ENCODE assay signal across 20 cellular contexts in the genomic region with DNA sequence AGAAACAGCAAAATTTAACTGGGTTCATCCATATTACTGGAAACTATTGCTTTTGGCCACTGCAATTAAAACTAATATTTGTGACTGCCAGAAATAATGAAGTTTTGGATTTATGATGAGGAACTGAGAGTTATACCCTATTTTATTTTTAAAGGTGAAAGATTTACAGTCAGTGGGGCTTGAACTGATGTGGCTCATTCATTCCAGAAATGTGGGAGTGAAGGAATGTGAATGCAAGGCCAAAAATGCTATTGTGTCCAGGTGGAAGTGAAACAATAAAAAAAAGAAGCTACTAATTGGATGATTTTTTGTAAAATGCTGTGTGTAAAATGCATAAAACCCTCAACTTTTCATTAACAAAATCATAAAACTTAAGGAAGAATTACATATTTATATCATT.
A peak's percentile ranks its signal among the peaks of the same experiment; 100 is the strongest.
DNase-seq lines count a peak whose midpoint lies in the region; FAIRE-seq and TF ChIP-seq lines count a peak whose summit lies in the region.
"Had no signal": no experiment of that assay in that cellular context is flagged by ENCODE, and none has a peak within 500 bp of the region (broad histone marks: within the 10 kb centered on the region; RNA-seq: fewer than 3 reads in every experiment).

No MANE protein-coding gene starts in this region.

- H3K36me3 Mint-ChIP-seq in astrocyte (ENCODE audit: low read depth, unreplicated experiment), result no peaks in the 10 kb centered on the region
- no peaks in the 10 kb centered on the region for H3K36me3 Mint-ChIP-seq in activated naive CD4-positive, alpha-beta T cell treated with anti-CD3 and anti-CD28 coated beads, Interleukin-2, amount 10 ng/mL, durations not matched to agents 7 days and 5 days
- no peaks in the 10 kb centered on the region for H3K36me3 Mint-ChIP-seq in MCF 10A (ENCODE audit: insufficient read depth, unreplicated experiment)
- H3K36me3 Mint-ChIP-seq: CD14-positive monocyte; CD4-positive, alpha-beta memory T cell had no signal

- H2AFZ ChIP-seq in astrocyte (ENCODE audit: low read depth, low read length), result no peak overlapping the region

- no peak for FAIRE-seq in astrocyte (lab: Jason Lieb, UNC)
- FAIRE-seq: A549, GM19239 had no signal

- no peak overlapping the region for H3K4me2 ChIP-seq in astrocyte (ENCODE audit: low read length)
- H3K4me2 ChIP-seq: A549, BLaER1 had no signal

- no peaks in the 10 kb centered on the region for H4K20me1 ChIP-seq in astrocyte (ENCODE audit: insufficient read depth, low read length)
- H4K20me1 ChIP-seq: BLaER1 had no signal

- peaks cover 13% of the 10 kb centered on the region for H3K4me1 Mint-ChIP-seq in astrocyte (ENCODE audit: low read depth, unreplicated experiment)
- no peaks in the 10 kb centered on the region for H3K4me1 Mint-ChIP-seq in activated naive CD4-positive, alpha-beta T cell treated with anti-CD3 and anti-CD28 coated beads, Interleukin-2, amount 10 ng/mL, durations not matched to agents 7 days and 5 days
- H3K4me1 Mint-ChIP-seq in MCF 10A (ENCODE audit: insufficient read depth, unreplicated experiment), result peaks cover 20% of the 10 kb centered on the region
- H3K4me1 Mint-ChIP-seq: CD14-positive monocyte; CD4-positive, alpha-beta memory T cell had no signal

- no peak overlapping the region for H3K4me3 ChIP-seq in AG10803 (ENCODE audit: low read length)
- H3K4me3 ChIP-seq in astrocyte (ENCODE audit: insufficient read depth, low read depth, low read length), result no peak overlapping the region
- H3K4me3 ChIP-seq in fibroblast of the aortic adventitia (ENCODE audit: low read depth, low read length), result no peak overlapping the region
- no peak overlapping the region for H3K4me3 ChIP-seq in effector memory CD4-positive, alpha-beta T cell (ENCODE audit: insufficient read depth, low read depth, low read length, poor library complexity, severe bottlenecking)
- H3K4me3 ChIP-seq: A549, BLaER1, HAP-1 had no signal

- BruUV-seq in MCF 10A (replicated peaks; lab: Mats Ljungman, UMichigan), result no TSS peak

- TF ChIP-seq RAD21 in Ishikawa (IDR thresholded peaks at IDR 0.05; ENCODE audit: low read depth), result no peak

- no peak for TF ChIP-seq CTCF in AG10803 (conservative IDR thresholded peaks at IDR 0.05; ENCODE audit: low read length)
- TF ChIP-seq CTCF in astrocyte (IDR thresholded peaks at IDR 0.05; ENCODE audit: insufficient read depth, low read depth, low read length), result no peak
- no peak for TF ChIP-seq CTCF in fibroblast of the aortic adventitia (IDR thresholded peaks at IDR 0.05; ENCODE audit: insufficient read depth, low read length)
- no peak for TF ChIP-seq CTCF in MCF 10A (IDR thresholded peaks at IDR 0.05; ENCODE audit: unreplicated experiment)

- no peaks in the 10 kb centered on the region for H3K4me1 ChIP-seq in astrocyte (ENCODE audit: insufficient read depth, low read length)
- no peaks in the 10 kb centered on the region for H3K4me1 ChIP-seq in effector memory CD4-positive, alpha-beta T cell (ENCODE audit: control insufficient read depth, insufficient read depth, low read length, poor library complexity, severe bottlenecking)
- H3K4me1 ChIP-seq: A549, BLaER1, HAP-1 had no signal

- CTCF ChIA-PET in activated naive CD4-positive, alpha-beta T cell treated with anti-CD3 and anti-CD28 coated beads, Interleukin-2, amount 10 ng/mL, durations not matched to agents 7 days and 5 days (lab: Charles Lee), result no interaction called here
- CTCF ChIA-PET in MCF 10A (lab: Yijun Ruan, JAX), result no interaction called here

- H3K9ac ChIP-seq in astrocyte (ENCODE audit: low read length), result no peak overlapping the region
- H3K9ac ChIP-seq: BLaER1 had no signal

- peak; percentile 65; the same call in 1 of the 2 replicates for TF ChIP-seq EP300 in Ishikawa (IDR thresholded peaks at IDR 0.05; ENCODE audit: borderline replicate concordance)

- no peaks in the 10 kb centered on the region for H3K79me2 ChIP-seq in astrocyte (ENCODE audit: insufficient read depth, low read length)

- no peaks in the 10 kb centered on the region for H3K27me3 ChIP-seq in astrocyte (ENCODE audit: insufficient read depth, low read length)
- H3K27me3 ChIP-seq in effector memory CD4-positive, alpha-beta T cell (replicated peaks; ENCODE audit: control insufficient read depth, insufficient read depth, low read length, poor library complexity, severe bottlenecking), result no peaks in the 10 kb centered on the region
- H3K27me3 ChIP-seq: BLaER1 had no signal

- H3K9me3 ChIP-seq in astrocyte (ENCODE audit: insufficient read depth, low read depth, low read length), result no peaks in the 10 kb centered on the region
- H3K9me3 ChIP-seq in effector memory CD4-positive, alpha-beta T cell (ENCODE audit: control insufficient read depth, low read length), result no peaks in the 10 kb centered on the region
- H3K9me3 ChIP-seq: BLaER1, HAP-1 had no signal

- POLR2A ChIA-PET in MCF 10A (lab: Yijun Ruan, JAX), result interaction anchor here (1.8 kb wide), 1 partner anchor 9 kb away, joined by 3 read pairs; no protein-coding TSS in a partner anchor

- peak; percentile 59 for DNase-seq in AG10803 (ENCODE audit: low read depth)
- DNase-seq in astrocyte (ENCODE audit: low read depth), result peak; percentile 51
- DNase-seq in fibroblast of the aortic adventitia (ENCODE audit: low read depth), result peak; percentile 8
- no peak for DNase-seq in effector memory CD4-positive, alpha-beta T cell
- no peak for DNase-seq in activated naive CD4-positive, alpha-beta T cell treated with anti-CD3 and anti-CD28 coated beads, Interleukin-2, amount 10 ng/mL, durations not matched to agents 7 days and 5 days
- DNase-seq in MCF 10A (ENCODE audit: unreplicated experiment), result no peak
- no peak for DNase-seq in SIG-M5 treated with dmso at 0.1 percent for 504 hours (lab: John Stamatoyannopoulos, UW; ENCODE audit: unreplicated experiment)
- DNase-seq: CD4-positive, alpha-beta memory T cell; DMS153; DMS79; GDM1; IMR-90 had no signal

- H3K27me3 Mint-ChIP-seq in astrocyte (ENCODE audit: low read depth, unreplicated experiment) (no peaks in the 10 kb centered on the region), MCF 10A (ENCODE audit: insufficient read depth, unreplicated experiment) (no peaks in the 10 kb centered on the region)
- no peaks in the 10 kb centered on the region for H3K27me3 Mint-ChIP-seq in activated naive CD4-positive, alpha-beta T cell treated with anti-CD3 and anti-CD28 coated beads, Interleukin-2, amount 10 ng/mL, durations not matched to agents 7 days and 5 days
- H3K27me3 Mint-ChIP-seq: CD4-positive, alpha-beta memory T cell had no signal

- H3K36me3 ChIP-seq in astrocyte (ENCODE audit: insufficient read depth, low read length), result no peaks in the 10 kb centered on the region
- no peaks in the 10 kb centered on the region for H3K36me3 ChIP-seq in effector memory CD4-positive, alpha-beta T cell (ENCODE audit: control insufficient read depth, insufficient read depth, low read length)
- H3K36me3 ChIP-seq: BLaER1, HAP-1 had no signal

- H3K27ac ChIP-seq in astrocyte (ENCODE audit: low read depth, low read length), result no peak overlapping the region
- no peak overlapping the region for H3K27ac ChIP-seq in effector memory CD4-positive, alpha-beta T cell (ENCODE audit: insufficient read depth, low read length, poor library complexity, severe bottlenecking)
- H3K27ac ChIP-seq: 22Rv1, A549, BLaER1, HL-60 had no signal

- intact Hi-C loops in MCF 10A (cut with micrococcal nuclease), result no loop called here

- H3K9me3 Mint-ChIP-seq in astrocyte (ENCODE audit: unreplicated experiment) (no peaks in the 10 kb centered on the region), MCF 10A (ENCODE audit: unreplicated experiment) (no peaks in the 10 kb centered on the region)
- H3K9me3 Mint-ChIP-seq in activated naive CD4-positive, alpha-beta T cell treated with anti-CD3 and anti-CD28 coated beads, Interleukin-2, amount 10 ng/mL, durations not matched to agents 7 days and 5 days, result no peaks in the 10 kb centered on the region

- H3K4me3 Mint-ChIP-seq in astrocyte (ENCODE audit: unreplicated experiment), result no peak overlapping the region
- H3K4me3 Mint-ChIP-seq in activated naive CD4-positive, alpha-beta T cell treated with anti-CD3 and anti-CD28 coated beads, Interleukin-2, amount 10 ng/mL, durations not matched to agents 7 days and 5 days, result no peak overlapping the region
- H3K4me3 Mint-ChIP-seq in MCF 10A (ENCODE audit: unreplicated experiment), result no peak overlapping the region
- H3K4me3 Mint-ChIP-seq: CD14-positive monocyte; CD4-positive, alpha-beta memory T cell had no signal

- H3K27ac Mint-ChIP-seq in astrocyte (ENCODE audit: unreplicated experiment), result peak overlapping the region; percentile 70
- H3K27ac Mint-ChIP-seq in activated naive CD4-positive, alpha-beta T cell treated with anti-CD3 and anti-CD28 coated beads, Interleukin-2, amount 10 ng/mL, durations not matched to agents 7 days and 5 days, result no peak overlapping the region
- no peak overlapping the region for H3K27ac Mint-ChIP-seq in MCF 10A (ENCODE audit: low read depth, unreplicated experiment)
- H3K27ac Mint-ChIP-seq: CD14-positive monocyte; CD4-positive, alpha-beta memory T cell had no signal

TF ChIP-seq in Ishikawa, 13 proteins besides CTCF, POLR2A, EP300 and RAD21 (continues in another document):
- TF ChIP-seq TAF1 (IDR thresholded peaks at IDR 0.05; ENCODE audit: low read depth) (no peak), CEBPB (IDR thresholded peaks at IDR 0.05) (no peak), TEAD4 (IDR thresholded peaks at IDR 0.05) (peak; percentile 85)
- TF ChIP-seq, protein P1, sequence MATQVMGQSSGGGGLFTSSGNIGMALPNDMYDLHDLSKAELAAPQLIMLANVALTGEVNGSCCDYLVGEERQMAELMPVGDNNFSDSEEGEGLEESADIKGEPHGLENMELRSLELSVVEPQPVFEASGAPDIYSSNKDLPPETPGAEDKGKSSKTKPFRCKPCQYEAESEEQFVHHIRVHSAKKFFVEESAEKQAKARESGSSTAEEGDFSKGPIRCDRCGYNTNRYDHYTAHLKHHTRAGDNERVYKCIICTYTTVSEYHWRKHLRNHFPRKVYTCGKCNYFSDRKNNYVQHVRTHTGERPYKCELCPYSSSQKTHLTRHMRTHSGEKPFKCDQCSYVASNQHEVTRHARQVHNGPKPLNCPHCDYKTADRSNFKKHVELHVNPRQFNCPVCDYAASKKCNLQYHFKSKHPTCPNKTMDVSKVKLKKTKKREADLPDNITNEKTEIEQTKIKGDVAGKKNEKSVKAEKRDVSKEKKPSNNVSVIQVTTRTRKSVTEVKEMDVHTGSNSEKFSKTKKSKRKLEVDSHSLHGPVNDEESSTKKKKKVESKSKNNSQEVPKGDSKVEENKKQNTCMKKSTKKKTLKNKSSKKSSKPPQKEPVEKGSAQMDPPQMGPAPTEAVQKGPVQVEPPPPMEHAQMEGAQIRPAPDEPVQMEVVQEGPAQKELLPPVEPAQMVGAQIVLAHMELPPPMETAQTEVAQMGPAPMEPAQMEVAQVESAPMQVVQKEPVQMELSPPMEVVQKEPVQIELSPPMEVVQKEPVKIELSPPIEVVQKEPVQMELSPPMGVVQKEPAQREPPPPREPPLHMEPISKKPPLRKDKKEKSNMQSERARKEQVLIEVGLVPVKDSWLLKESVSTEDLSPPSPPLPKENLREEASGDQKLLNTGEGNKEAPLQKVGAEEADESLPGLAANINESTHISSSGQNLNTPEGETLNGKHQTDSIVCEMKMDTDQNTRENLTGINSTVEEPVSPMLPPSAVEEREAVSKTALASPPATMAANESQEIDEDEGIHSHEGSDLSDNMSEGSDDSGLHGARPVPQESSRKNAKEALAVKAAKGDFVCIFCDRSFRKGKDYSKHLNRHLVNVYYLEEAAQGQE (IDR thresholded peaks at IDR 0.05; ENCODE audit: low read depth), result no peak

Comparison
In these comparisons a context has a peak if more than half of its experiments do, and no peak if none do; other contexts are left out.
1. DNase-seq: peak in AG10803 (single experiment), astrocyte (single experiment) and fibroblast of the aortic adventitia (single experiment); none in effector memory CD4-positive, alpha-beta T cell (0 of 3), activated naive CD4-positive, alpha-beta T cell treated with anti-CD3 and anti-CD28 coated beads, Interleukin-2, amount 10 ng/mL, durations not matched to agents 7 days and 5 days (single experiment), MCF 10A (single experiment) and SIG-M5 treated with dmso at 0.1 percent for 504 hours (single experiment).